ENCODE assay signal across 39 cellular contexts in genomic region chr7:56578612-56579011, GRCh38.
"Had no signal": no experiment of that assay in that cellular context is flagged by ENCODE, and none has a peak within 500 bp of the region (broad histone marks: within the 10 kb centered on the region; RNA-seq: fewer than 3 reads in every experiment).

No MANE protein-coding gene starts in this region.

- H3K9me3 ChIP-seq: ascending aorta, body of pancreas, colonic mucosa had no signal

- H3K4me1 Mint-ChIP-seq: activated naive CD4-positive, alpha-beta T cell treated with anti-CD3 and anti-CD28 coated beads, Interleukin-2, amount 10 ng/mL, durations not matched to agents 7 days and 5 days; activated naive CD4-positive, alpha-beta T cell treated with anti-CD3 and anti-CD28 coated beads, Interleukin-2, amount 50 U/mL, for 24 hours; activated naive CD8-positive, alpha-beta T cell treated with anti-CD3 and anti-CD28 coated beads for 36 hours; activated naive CD8-positive, alpha-beta T cell treated with anti-CD3 and anti-CD28 coated beads, Interleukin-2, amount 10 ng/mL, durations not matched to agents 7 days and 5 days; activated naive CD8-positive, alpha-beta T cell treated with anti-CD3 and anti-CD28 coated beads, Interleukin-2, amount 50 U/mL, for 24 hours; activated T-helper 17 cell treated with anti-CD3 and anti-CD28 coated beads, Interleukin-2, amount 50 U/mL, for 72 hours; brain; central memory CD8-positive, alpha-beta T cell had no signal

- FAIRE-seq: astrocyte, colon had no signal

- H3K4me3 Mint-ChIP-seq: activated naive CD4-positive, alpha-beta T cell treated with anti-CD3 and anti-CD28 coated beads for 36 hours; activated naive CD4-positive, alpha-beta T cell treated with anti-CD3 and anti-CD28 coated beads, Interleukin-2, amount 10 ng/mL, durations not matched to agents 7 days and 5 days; activated naive CD4-positive, alpha-beta T cell treated with anti-CD3 and anti-CD28 coated beads, Interleukin-2, amount 50 U/mL, for 24 hours; activated naive CD8-positive, alpha-beta T cell; activated naive CD8-positive, alpha-beta T cell treated with anti-CD3 and anti-CD28 coated beads for 36 hours; activated naive CD8-positive, alpha-beta T cell treated with anti-CD3 and anti-CD28 coated beads, Interleukin-2, amount 10 ng/mL, durations not matched to agents 7 days and 5 days; activated naive CD8-positive, alpha-beta T cell treated with anti-CD3 and anti-CD28 coated beads, Interleukin-2, amount 50 U/mL, for 24 hours; activated T-cell treated with anti-CD3 and anti-CD28 coated beads, Interleukin-2, amount 50 U/mL, for 4 hours; activated T-cell treated with anti-CD3 and anti-CD28 coated beads, Interleukin-2, amount 50 U/mL, for 72 hours; activated T-helper 1 cell treated with anti-CD3 and anti-CD28 coated beads, Interleukin-12 subunit alpha, Interleukin-12 subunit beta, Interleukin-2, Interleukin-4 antibody, amounts not matched to agents 30 ng/mL and 10 ng/mL and 1 ng/mL, durations not matched to agents 14 hours and 24 hours and 36 hours; activated T-helper 17 cell treated with anti-CD3 and anti-CD28 coated beads, Interleukin-2, amount 50 U/mL, for 72 hours; brain; central memory CD8-positive, alpha-beta T cell had no signal

- ATAC-seq: activated naive CD4-positive, alpha-beta T cell treated with anti-CD3 and anti-CD28 coated beads, Interleukin-2, amount 50 U/mL, for 72 hours; activated naive CD8-positive, alpha-beta T cell treated with anti-CD3 and anti-CD28 coated beads, Interleukin-2, amount 50 U/mL, for 24 hours; activated T-cell treated with anti-CD3 and anti-CD28 coated beads, Interleukin-2, amount 50 U/mL, for 4 hours; activated T-cell treated with anti-CD3 and anti-CD28 coated beads, Interleukin-2, amount 50 U/mL, for 72 hours; activated T-helper 17 cell treated with anti-CD3 and anti-CD28 coated beads, Interleukin-2, amount 50 U/mL, for 72 hours; body of pancreas had no signal

- H3K36me3 ChIP-seq: adrenal gland, ascending aorta, brain microvascular endothelial cell, breast epithelium, cardiac muscle cell, colonic mucosa had no signal

- H3K27me3 ChIP-seq: adrenal gland, ascending aorta, body of pancreas, brain microvascular endothelial cell, breast epithelium, cardiac muscle cell, colonic mucosa had no signal

- DNase-seq: activated effector memory CD4-positive, alpha-beta T cell treated with anti-CD3 and anti-CD28 coated beads, Interleukin-2, amount 50 U/mL, for 16 hours; activated effector memory CD4-positive, alpha-beta T cell treated with Interleukin-2 at 50 U/mL for 16 hours; activated gamma-delta T cell; activated gamma-delta T cell treated with Interleukin-2 at 50 U/mL for 16 hours; activated naive CD4-positive, alpha-beta T cell; activated naive CD4-positive, alpha-beta T cell treated with anti-CD3 and anti-CD28 coated beads for 36 hours; activated naive CD4-positive, alpha-beta T cell treated with anti-CD3 and anti-CD28 coated beads, Interleukin-2, amount 10 ng/mL, durations not matched to agents 7 days and 5 days; activated naive CD4-positive, alpha-beta T cell treated with anti-CD3 and anti-CD28 coated beads, Interleukin-2, amount 50 U/mL, for 16 hours; activated naive CD4-positive, alpha-beta T cell treated with Interleukin-2 at 50 U/mL for 16 hours; activated naive CD8-positive, alpha-beta T cell treated with anti-CD3 and anti-CD28 coated beads for 36 hours; activated naive CD8-positive, alpha-beta T cell treated with anti-CD3 and anti-CD28 coated beads, Interleukin-2, amount 10 ng/mL, durations not matched to agents 7 days and 5 days; activated naive CD8-positive, alpha-beta T cell treated with anti-CD3 and anti-CD28 coated beads, Interleukin-2, amount 50 U/mL, for 24 hours; activated T-cell treated with anti-CD3 and anti-CD28 coated beads, Interleukin-2, amount 50 U/mL, for 4 hours; activated T-cell treated with anti-CD3 and anti-CD28 coated beads, Interleukin-2, amount 50 U/mL, for 48 hours; activated T-cell treated with anti-CD3 and anti-CD28 coated beads, Interleukin-2, amount 50 U/mL, for 72 hours; adrenal gland; amniotic stem cell; amygdala; anterior cingulate cortex; aorta; body of pancreas; brain microvascular endothelial cell; caudate nucleus; central memory CD4-positive, alpha-beta T cell; cerebellar nuclear complex; colonic mucosa had no signal

- H3K27ac ChIP-seq: adrenal gland, ascending aorta, body of pancreas, brain microvascular endothelial cell, breast epithelium, cardiac muscle cell, colonic mucosa had no signal

- H3K4me3 ChIP-seq: adrenal gland, ascending aorta, body of pancreas, breast epithelium, cardiac muscle cell, colonic mucosa had no signal

- H3K27me3 Mint-ChIP-seq: activated naive CD4-positive, alpha-beta T cell treated with anti-CD3 and anti-CD28 coated beads, Interleukin-2, amount 10 ng/mL, durations not matched to agents 7 days and 5 days; activated naive CD4-positive, alpha-beta T cell treated with anti-CD3 and anti-CD28 coated beads, Interleukin-2, amount 50 U/mL, for 24 hours; activated naive CD8-positive, alpha-beta T cell; activated naive CD8-positive, alpha-beta T cell treated with anti-CD3 and anti-CD28 coated beads for 36 hours; activated naive CD8-positive, alpha-beta T cell treated with anti-CD3 and anti-CD28 coated beads, Interleukin-2, amount 10 ng/mL, durations not matched to agents 7 days and 5 days; activated naive CD8-positive, alpha-beta T cell treated with anti-CD3 and anti-CD28 coated beads, Interleukin-2, amount 50 U/mL, for 24 hours; activated T-helper 17 cell treated with anti-CD3 and anti-CD28 coated beads, Interleukin-2, amount 50 U/mL, for 72 hours; brain; central memory CD8-positive, alpha-beta T cell had no signal

- H3K36me3 Mint-ChIP-seq: activated naive CD4-positive, alpha-beta T cell treated with anti-CD3 and anti-CD28 coated beads, Interleukin-2, amount 10 ng/mL, durations not matched to agents 7 days and 5 days; activated naive CD4-positive, alpha-beta T cell treated with anti-CD3 and anti-CD28 coated beads, Interleukin-2, amount 50 U/mL, for 24 hours; activated naive CD8-positive, alpha-beta T cell; activated naive CD8-positive, alpha-beta T cell treated with anti-CD3 and anti-CD28 coated beads for 36 hours; activated naive CD8-positive, alpha-beta T cell treated with anti-CD3 and anti-CD28 coated beads, Interleukin-2, amount 10 ng/mL, durations not matched to agents 7 days and 5 days; brain had no signal

- H3K4me1 ChIP-seq: adrenal gland, ascending aorta, body of pancreas, breast epithelium, colonic mucosa had no signal

- H3K27ac Mint-ChIP-seq: activated naive CD4-positive, alpha-beta T cell treated with anti-CD3 and anti-CD28 coated beads for 36 hours; activated naive CD4-positive, alpha-beta T cell treated with anti-CD3 and anti-CD28 coated beads, Interleukin-2, amount 10 ng/mL, durations not matched to agents 7 days and 5 days; activated naive CD4-positive, alpha-beta T cell treated with anti-CD3 and anti-CD28 coated beads, Interleukin-2, amount 50 U/mL, for 24 hours; activated naive CD4-positive, alpha-beta T cell treated with anti-CD3 and anti-CD28 coated beads, Interleukin-2, amount 50 U/mL, for 72 hours; activated naive CD8-positive, alpha-beta T cell; activated naive CD8-positive, alpha-beta T cell treated with anti-CD3 and anti-CD28 coated beads for 36 hours; activated naive CD8-positive, alpha-beta T cell treated with anti-CD3 and anti-CD28 coated beads, Interleukin-2, amount 10 ng/mL, durations not matched to agents 7 days and 5 days; activated naive CD8-positive, alpha-beta T cell treated with anti-CD3 and anti-CD28 coated beads, Interleukin-2, amount 50 U/mL, for 24 hours; activated T-cell treated with anti-CD3 and anti-CD28 coated beads, Interleukin-2, amount 50 U/mL, for 72 hours; activated T-helper 1 cell treated with anti-CD3 and anti-CD28 coated beads, Interleukin-12 subunit alpha, Interleukin-12 subunit beta, Interleukin-2, Interleukin-4 antibody, amounts not matched to agents 30 ng/mL and 10 ng/mL and 1 ng/mL, durations not matched to agents 14 hours and 24 hours and 36 hours; activated T-helper 17 cell treated with anti-CD3 and anti-CD28 coated beads, Interleukin-2, amount 50 U/mL, for 72 hours; activated T-helper 2 cell treated with anti-CD3 and anti-CD28 coated beads, Interferon-gamma antibody, Interleukin-2, Interleukin-4, amounts not matched to agents 10 μg/mL and 5 μg/mL and 100 μg/mL, durations not matched to agents 14 hours and 24 hours and 36 hours; brain had no signal
